19 cellular contexts compared by ENCODE assay signal in the genomic region with DNA sequence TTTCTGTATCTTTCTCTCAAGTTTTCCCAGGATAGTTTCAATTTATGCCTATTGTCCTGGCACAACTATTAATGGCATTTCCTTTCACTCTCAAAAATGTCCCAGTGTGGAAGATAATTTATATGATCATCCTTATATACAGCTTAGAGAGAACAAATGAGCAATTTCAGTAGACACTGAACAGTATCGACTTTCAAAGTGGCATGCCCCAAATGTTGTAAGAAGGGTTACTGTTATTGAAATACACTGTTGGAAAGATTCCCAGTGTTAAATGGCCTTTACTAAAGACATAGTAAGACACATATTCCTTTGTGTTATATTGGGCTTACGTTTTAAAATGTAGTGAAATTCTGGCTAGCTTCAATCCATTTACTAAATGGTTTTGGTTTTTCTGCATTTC.
"Had no signal": no experiment of that assay in that cellular context is flagged by ENCODE, and none has a peak within 500 bp of the region (broad histone marks: within the 10 kb centered on the region; RNA-seq: fewer than 3 reads in every experiment).

No MANE protein-coding gene starts in this region.

- H3K36me3 ChIP-seq: esophagus squamous epithelium, left lung, neural progenitor cell, tibial nerve, uterus had no signal

- H3K27ac ChIP-seq: esophagus squamous epithelium, left lung, neural progenitor cell, tibial nerve, uterus had no signal

- H3K4me1 ChIP-seq: uterus had no signal

- H3K27me3 Mint-ChIP-seq: activated CD4-positive, alpha-beta memory T cell treated with anti-CD3 and anti-CD28 coated beads for 36 hours; activated CD4-positive, alpha-beta T cell treated with anti-CD3 and anti-CD28 coated beads for 36 hours; activated T-helper 17 cell treated with anti-CD3 and anti-CD28 coated beads, Interleukin-2, amount 50 U/mL, for 72 hours; naive B cell; progenitor cell of endocrine pancreas had no signal

- H3K4me3 Mint-ChIP-seq: activated CD4-positive, alpha-beta memory T cell treated with anti-CD3 and anti-CD28 coated beads for 36 hours; activated CD4-positive, alpha-beta T cell treated with anti-CD3 and anti-CD28 coated beads for 36 hours; activated naive CD4-positive, alpha-beta T cell treated with anti-CD3 and anti-CD28 coated beads for 36 hours; activated T-helper 17 cell treated with anti-CD3 and anti-CD28 coated beads, Interleukin-2, amount 50 U/mL, for 72 hours; naive B cell; neural progenitor cell; WTC11 had no signal

- H3K4me1 Mint-ChIP-seq: activated T-helper 17 cell treated with anti-CD3 and anti-CD28 coated beads, Interleukin-2, amount 50 U/mL, for 72 hours; naive B cell had no signal

- H3K27me3 ChIP-seq: esophagus squamous epithelium, left lung, neural progenitor cell, tibial nerve, uterus had no signal

- H2AFZ ChIP-seq: neural progenitor cell had no signal

- H3K27ac Mint-ChIP-seq: activated CD4-positive, alpha-beta memory T cell treated with anti-CD3 and anti-CD28 coated beads for 36 hours; activated CD4-positive, alpha-beta T cell treated with anti-CD3 and anti-CD28 coated beads for 36 hours; activated naive CD4-positive, alpha-beta T cell treated with anti-CD3 and anti-CD28 coated beads for 36 hours; activated T-helper 17 cell treated with anti-CD3 and anti-CD28 coated beads, Interleukin-2, amount 50 U/mL, for 72 hours; naive B cell; neural progenitor cell; progenitor cell of endocrine pancreas; WTC11 had no signal

- H3K4me3 ChIP-seq: esophagus squamous epithelium, left lung, neural progenitor cell, tibial nerve, uterus had no signal

- H3K9ac ChIP-seq: neural progenitor cell had no signal

- H3K9me3 ChIP-seq: esophagus squamous epithelium, left lung, tibial nerve, uterus had no signal

- H3K4me2 ChIP-seq: neural progenitor cell had no signal

- DNase-seq: activated CD4-positive, alpha-beta memory T cell treated with anti-CD3 and anti-CD28 coated beads for 36 hours; activated CD4-positive, alpha-beta T cell treated with anti-CD3 and anti-CD28 coated beads for 36 hours; activated naive CD4-positive, alpha-beta T cell treated with anti-CD3 and anti-CD28 coated beads for 36 hours; activated T-cell treated with anti-CD3 and anti-CD28 coated beads for 4 hours; anterior cingulate cortex; dermis blood vessel endothelial cell; effector memory CD4-positive, alpha-beta T cell; esophagus squamous epithelium; hypothalamus; left lung; naive B cell; stimulated activated naive CD8-positive, alpha-beta T cell treated with anti-CD3 and anti-CD28 coated beads, Interleukin-15, Interleukin-2, amounts not matched to agents 100 U/mL and 50 U/mL, for 24 hours; substantia nigra; uterus had no signal

- H3K36me3 Mint-ChIP-seq: activated CD4-positive, alpha-beta memory T cell treated with anti-CD3 and anti-CD28 coated beads for 36 hours; naive B cell had no signal

- ATAC-seq: activated CD4-positive, alpha-beta T cell treated with anti-CD3 and anti-CD28 coated beads for 36 hours; activated T-helper 17 cell treated with anti-CD3 and anti-CD28 coated beads, Interleukin-2, amount 50 U/mL, for 72 hours; left lung; stimulated activated naive CD8-positive, alpha-beta T cell treated with anti-CD3 and anti-CD28 coated beads, Interleukin-15, Interleukin-2, amounts not matched to agents 100 U/mL and 50 U/mL, for 24 hours; WTC11 had no signal
